In genomic region chrX:107448625-107449468, GRCh38 we compare ENCODE assay signal across 1 cellular context.
TF ChIP-seq lines count a peak whose summit lies in the region.

No MANE protein-coding gene starts in this region.

TF ChIP-seq in IMR-90, 13 proteins besides CTCF, POLR2A, EP300 and RAD21 (continued from another document):
- TF ChIP-seq ELK1 (IDR thresholded peaks at IDR 0.05; ENCODE audit: borderline replicate concordance, low read depth, low read length) (no peak), BHLHE40 (IDR thresholded peaks at IDR 0.05; ENCODE audit: low read depth, low read length) (no peak)
